In genomic region chr16:11742536-11743307, GRCh38 we compare ENCODE assay signal across 1 cellular context.
TF ChIP-seq lines count a peak whose summit lies in the region.

Gene TXNDC11 (minus strand): TSS chr16:11742857. CDS start chr16:11742730, 127 bp downstream.

TF ChIP-seq in HepG2, 621 proteins besides CTCF, POLR2A, EP300 and RAD21 (continued from another document and continues in another):
- TF ChIP-seq, protein P1, sequence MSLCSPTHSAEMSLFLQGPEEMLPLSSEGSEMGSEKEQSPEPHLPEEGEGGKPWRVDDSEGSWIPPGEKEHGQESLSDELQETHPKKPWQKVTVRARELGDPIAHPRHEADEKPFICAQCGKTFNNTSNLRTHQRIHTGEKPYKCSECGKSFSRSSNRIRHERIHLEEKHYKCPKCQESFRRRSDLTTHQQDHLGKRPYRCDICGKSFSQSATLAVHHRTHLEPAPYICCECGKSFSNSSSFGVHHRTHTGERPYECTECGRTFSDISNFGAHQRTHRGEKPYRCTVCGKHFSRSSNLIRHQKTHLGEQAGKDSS (CRISPR knock-in tag; IDR thresholded peaks at IDR 0.05; ENCODE audit: borderline replicate concordance, low read depth) = peak; percentile 80; the same call in 1 of the 2 replicates
- TF ChIP-seq MTERF4 (CRISPR knock-in tag; IDR thresholded peaks at IDR 0.05) (no peak; the same call in 1 of the 2 replicates), ZNF335 (CRISPR knock-in tag; IDR thresholded peaks at IDR 0.05) (no peak; the same call in none of the 2 replicates), ZC3H13 (CRISPR knock-in tag; IDR thresholded peaks at IDR 0.05) (peak; percentile 96), RFXANK (CRISPR knock-in tag; IDR thresholded peaks at IDR 0.05) (peak; percentile 71; the same call in 1 of the 2 replicates), ARNTL (CRISPR knock-in tag; IDR thresholded peaks at IDR 0.05) (peak; percentile 82), ZNF496 (CRISPR knock-in tag; IDR thresholded peaks at IDR 0.05; ENCODE audit: insufficient replicate concordance) (no peak), FOXA3 (CRISPR knock-in tag; IDR thresholded peaks at IDR 0.05) (peak; percentile 63), ZNF136 (CRISPR knock-in tag; IDR thresholded peaks at IDR 0.05; ENCODE audit: low read depth) (peak; percentile 89; the same call in 1 of the 2 replicates), HNF1A (IDR thresholded peaks at IDR 0.05; ENCODE audit: low read depth) (no peak; the same call in 1 of the 2 replicates), HNF1A (CRISPR knock-in tag; IDR thresholded peaks at IDR 0.05; ENCODE audit: borderline replicate concordance) (peak; percentile 95; the same call in 1 of the 2 replicates), HOXA7 (CRISPR knock-in tag; IDR thresholded peaks at IDR 0.05) (no peak), U2AF1 (optimal IDR thresholded peaks at IDR 0.05; ENCODE audit: low read depth, low read length) (peak; percentile 75), ZNF790 (CRISPR knock-in tag; IDR thresholded peaks at IDR 0.05; ENCODE audit: borderline replicate concordance) (no peak; the same call in 1 of the 2 replicates), ZNF703 (CRISPR knock-in tag; IDR thresholded peaks at IDR 0.05; ENCODE audit: borderline replicate concordance) (peak; percentile 51; the same call in 1 of the 2 replicates), ZBED4 (CRISPR knock-in tag; IDR thresholded peaks at IDR 0.05; ENCODE audit: borderline replicate concordance) (peak; percentile 100), NR0B2 (CRISPR knock-in tag; IDR thresholded peaks at IDR 0.05) (peak; percentile 89; the same call in 1 of the 2 replicates), ZNF619 (CRISPR knock-in tag; IDR thresholded peaks at IDR 0.05) (0 out of 2 replicates have a peak, but pooled peaks have one; percentile 24), ZZZ3 (CRISPR knock-in tag; IDR thresholded peaks at IDR 0.05; ENCODE audit: borderline replicate concordance) (peak; percentile 20; the same call in 1 of the 2 replicates), STAT5B (CRISPR knock-in tag; IDR thresholded peaks at IDR 0.05) (no peak), BRCA1 (CRISPR knock-in tag; IDR thresholded peaks at IDR 0.05) (0 out of 2 replicates have a peak, but pooled peaks have one; percentile 3), HMG20B (CRISPR knock-in tag; conservative IDR thresholded peaks at IDR 0.05) (0 out of 2 replicates have a peak, but pooled peaks have one; percentile 54), ETV6 (CRISPR knock-in tag; conservative IDR thresholded peaks at IDR 0.05) (no peak; the same call in 1 of the 2 replicates), ZNF282 (IDR thresholded peaks at IDR 0.05; ENCODE audit: partially characterized antibody) (no peak), KDM3A (CRISPR knock-in tag; IDR thresholded peaks at IDR 0.05; ENCODE audit: low read depth) (peak; percentile 75; the same call in 1 of the 2 replicates), HNRNPLL (IDR thresholded peaks at IDR 0.05; ENCODE audit: low read depth, low read length, poor library complexity, severe bottlenecking) (peak; percentile 99), ZNF225 (CRISPR knock-in tag; IDR thresholded peaks at IDR 0.05) (peak; percentile 63; the same call in 1 of the 2 replicates), KLF9 (CRISPR knock-in tag; IDR thresholded peaks at IDR 0.05; ENCODE audit: low read depth) (no peak; the same call in 1 of the 2 replicates)
- TF ChIP-seq, protein P2, sequence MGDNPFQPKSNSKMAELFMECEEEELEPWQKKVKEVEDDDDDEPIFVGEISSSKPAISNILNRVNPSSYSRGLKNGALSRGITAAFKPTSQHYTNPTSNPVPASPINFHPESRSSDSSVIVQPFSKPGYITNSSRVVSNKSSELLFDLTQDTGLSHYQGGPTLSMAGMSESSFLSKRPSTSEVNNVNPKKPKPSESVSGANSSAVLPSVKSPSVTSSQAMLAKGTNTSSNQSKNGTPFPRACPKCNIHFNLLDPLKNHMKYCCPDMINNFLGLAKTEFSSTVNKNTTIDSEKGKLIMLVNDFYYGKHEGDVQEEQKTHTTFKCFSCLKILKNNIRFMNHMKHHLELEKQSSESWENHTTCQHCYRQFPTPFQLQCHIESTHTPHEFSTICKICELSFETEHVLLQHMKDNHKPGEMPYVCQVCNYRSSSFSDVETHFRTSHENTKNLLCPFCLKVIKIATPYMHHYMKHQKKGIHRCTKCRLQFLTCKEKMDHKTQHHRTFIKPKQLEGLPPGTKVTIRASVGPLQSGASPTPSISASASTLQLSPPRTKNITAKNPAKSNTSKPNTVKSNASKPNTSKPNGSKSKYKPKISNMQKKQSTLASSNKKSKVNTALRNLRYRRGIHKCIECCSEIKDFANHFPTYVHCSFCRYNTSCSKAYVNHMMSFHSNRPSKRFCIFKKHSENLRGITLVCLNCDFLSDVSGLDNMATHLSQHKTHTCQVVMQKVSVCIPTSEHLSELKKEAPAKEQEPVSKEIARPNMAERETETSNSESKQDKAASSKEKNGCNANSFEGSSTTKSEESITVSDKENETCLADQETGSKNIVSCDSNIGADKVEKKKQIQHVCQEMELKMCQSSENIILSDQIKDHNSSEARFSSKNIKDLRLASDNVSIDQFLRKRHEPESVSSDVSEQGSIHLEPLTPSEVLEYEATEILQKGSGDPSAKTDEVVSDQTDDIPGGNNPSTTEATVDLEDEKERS (CRISPR knock-in tag; IDR thresholded peaks at IDR 0.05) = peak; percentile 97
- TF ChIP-seq, protein P3, sequence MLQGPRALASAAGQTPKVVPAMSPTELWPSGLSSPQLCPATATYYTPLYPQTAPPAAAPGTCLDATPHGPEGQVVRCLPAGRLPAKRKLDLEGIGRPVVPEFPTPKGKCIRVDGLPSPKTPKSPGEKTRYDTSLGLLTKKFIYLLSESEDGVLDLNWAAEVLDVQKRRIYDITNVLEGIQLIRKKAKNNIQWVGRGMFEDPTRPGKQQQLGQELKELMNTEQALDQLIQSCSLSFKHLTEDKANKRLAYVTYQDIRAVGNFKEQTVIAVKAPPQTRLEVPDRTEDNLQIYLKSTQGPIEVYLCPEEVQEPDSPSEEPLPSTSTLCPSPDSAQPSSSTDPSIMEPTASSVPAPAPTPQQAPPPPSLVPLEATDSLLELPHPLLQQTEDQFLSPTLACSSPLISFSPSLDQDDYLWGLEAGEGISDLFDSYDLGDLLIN (CRISPR knock-in tag; IDR thresholded peaks at IDR 0.05; ENCODE audit: borderline replicate concordance) = no peak; the same call in 1 of the 2 replicates
- TF ChIP-seq, protein P4, sequence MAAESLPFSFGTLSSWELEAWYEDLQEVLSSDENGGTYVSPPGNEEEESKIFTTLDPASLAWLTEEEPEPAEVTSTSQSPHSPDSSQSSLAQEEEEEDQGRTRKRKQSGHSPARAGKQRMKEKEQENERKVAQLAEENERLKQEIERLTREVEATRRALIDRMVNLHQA (CRISPR knock-in tag; IDR thresholded peaks at IDR 0.05) = no peak
- TF ChIP-seq, protein P5, sequence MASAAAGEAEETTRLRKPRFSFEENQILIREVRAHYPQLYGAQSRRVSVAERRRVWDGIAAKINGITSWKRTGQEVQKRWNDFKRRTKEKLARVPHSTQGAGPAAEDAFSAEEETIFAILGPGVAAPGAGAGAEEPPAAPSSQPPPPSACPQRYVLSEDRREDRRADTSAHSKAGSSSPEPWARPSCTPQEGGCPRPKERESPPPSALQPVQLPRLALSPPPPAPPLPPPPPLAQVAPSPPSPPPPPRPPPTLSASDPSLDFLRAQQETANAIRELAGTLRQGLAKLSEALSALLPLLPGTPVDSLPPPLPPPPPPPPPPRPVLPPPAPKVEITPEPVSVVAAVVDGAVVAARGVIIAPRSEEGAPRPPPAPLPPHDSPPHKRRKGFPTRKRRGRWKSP (CRISPR knock-in tag; IDR thresholded peaks at IDR 0.05) = peak; percentile 85; the same call in 1 of the 2 replicates
- TF ChIP-seq, protein P6, sequence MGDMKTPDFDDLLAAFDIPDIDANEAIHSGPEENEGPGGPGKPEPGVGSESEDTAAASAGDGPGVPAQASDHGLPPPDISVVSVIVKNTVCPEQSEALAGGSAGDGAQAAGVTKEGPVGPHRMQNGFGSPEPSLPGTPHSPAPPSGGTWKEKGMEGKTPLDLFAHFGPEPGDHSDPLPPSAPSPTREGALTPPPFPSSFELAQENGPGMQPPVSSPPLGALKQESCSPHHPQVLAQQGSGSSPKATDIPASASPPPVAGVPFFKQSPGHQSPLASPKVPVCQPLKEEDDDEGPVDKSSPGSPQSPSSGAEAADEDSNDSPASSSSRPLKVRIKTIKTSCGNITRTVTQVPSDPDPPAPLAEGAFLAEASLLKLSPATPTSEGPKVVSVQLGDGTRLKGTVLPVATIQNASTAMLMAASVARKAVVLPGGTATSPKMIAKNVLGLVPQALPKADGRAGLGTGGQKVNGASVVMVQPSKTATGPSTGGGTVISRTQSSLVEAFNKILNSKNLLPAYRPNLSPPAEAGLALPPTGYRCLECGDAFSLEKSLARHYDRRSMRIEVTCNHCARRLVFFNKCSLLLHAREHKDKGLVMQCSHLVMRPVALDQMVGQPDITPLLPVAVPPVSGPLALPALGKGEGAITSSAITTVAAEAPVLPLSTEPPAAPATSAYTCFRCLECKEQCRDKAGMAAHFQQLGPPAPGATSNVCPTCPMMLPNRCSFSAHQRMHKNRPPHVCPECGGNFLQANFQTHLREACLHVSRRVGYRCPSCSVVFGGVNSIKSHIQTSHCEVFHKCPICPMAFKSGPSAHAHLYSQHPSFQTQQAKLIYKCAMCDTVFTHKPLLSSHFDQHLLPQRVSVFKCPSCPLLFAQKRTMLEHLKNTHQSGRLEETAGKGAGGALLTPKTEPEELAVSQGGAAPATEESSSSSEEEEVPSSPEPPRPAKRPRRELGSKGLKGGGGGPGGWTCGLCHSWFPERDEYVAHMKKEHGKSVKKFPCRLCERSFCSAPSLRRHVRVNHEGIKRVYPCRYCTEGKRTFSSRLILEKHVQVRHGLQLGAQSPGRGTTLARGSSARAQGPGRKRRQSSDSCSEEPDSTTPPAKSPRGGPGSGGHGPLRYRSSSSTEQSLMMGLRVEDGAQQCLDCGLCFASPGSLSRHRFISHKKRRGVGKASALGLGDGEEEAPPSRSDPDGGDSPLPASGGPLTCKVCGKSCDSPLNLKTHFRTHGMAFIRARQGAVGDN (CRISPR knock-in tag; IDR thresholded peaks at IDR 0.05) = peak; percentile 93
